In the genomic region with DNA sequence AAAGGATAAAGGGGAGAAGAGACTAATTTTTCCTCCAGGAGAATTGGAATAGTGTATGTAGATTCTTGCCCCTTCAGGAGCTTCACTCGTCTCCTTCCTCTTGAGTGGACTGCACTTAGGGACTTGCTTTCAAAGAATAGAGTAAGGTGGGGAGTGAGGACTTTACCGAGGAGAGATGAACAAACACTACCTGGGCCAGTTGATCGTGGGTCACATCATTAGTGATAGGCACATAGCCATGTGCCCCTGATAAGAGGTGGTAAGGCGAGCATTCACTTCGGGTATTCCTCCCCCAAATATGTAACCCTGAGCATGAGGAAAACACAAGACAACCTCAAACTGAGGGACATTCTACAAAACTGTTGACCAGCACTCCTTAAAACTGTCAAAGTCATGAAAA, we compare ENCODE assay signal across 29 cellular contexts. TPM values are rescaled to one million over a fixed set of nuclear protein-coding genes. Genes with fewer than 3 reads are reported as not detected.
DNase-seq lines count a peak whose midpoint lies in the region; ATAC-seq and TF ChIP-seq lines count a peak whose summit lies in the region.
"Had no signal": no experiment of that assay in that cellular context is flagged by ENCODE, and none has a peak within 500 bp of the region (broad histone marks: within the 10 kb centered on the region; RNA-seq: fewer than 3 reads in every experiment).

No MANE protein-coding gene starts in this region.

- no peaks in the 10 kb centered on the region for H3K27me3 Mint-ChIP-seq in activated CD4-positive, alpha-beta T cell treated with anti-CD3 and anti-CD28 coated beads for 36 hours
- no peaks in the 10 kb centered on the region for H3K27me3 Mint-ChIP-seq in MCF 10A (ENCODE audit: insufficient read depth, unreplicated experiment)
- H3K27me3 Mint-ChIP-seq in activated CD8-positive, alpha-beta T cell treated with anti-CD3 and anti-CD28 coated beads for 36 hours, result no peaks in the 10 kb centered on the region
- H3K27me3 Mint-ChIP-seq: B cell; CD8-positive, alpha-beta memory T cell had no signal

- no peak for DNase-seq in activated CD4-positive, alpha-beta T cell treated with anti-CD3 and anti-CD28 coated beads for 36 hours
- no peak for DNase-seq in activated CD4-positive, alpha-beta T cell treated with anti-CD3 and anti-CD28 coated beads, Interleukin-2, amount 50 U/mL, for 4 hours
- DNase-seq in MCF 10A (ENCODE audit: unreplicated experiment) (no peak), breast epithelium (ENCODE audit: low spot score in 2 of 2) (no peak), esophagus muscularis mucosa (ENCODE audit: extremely low spot score) (peak; percentile 55), brain microvascular endothelial cell (no peak), cerebellar nuclear complex (lab: John Stamatoyannopoulos, UW) (no peak)
- no peak for DNase-seq in activated CD8-positive, alpha-beta T cell treated with anti-CD3 and anti-CD28 coated beads for 36 hours
- DNase-seq: CD8-positive, alpha-beta memory T cell; DMS 273 treated with DMSO at 0.1 percent for 48 hours; DMS79; EL; GDM1; GOT3; HCEC 1CT; KG1; MM.1S; NCI-H1694; NCI-H2081 treated with DMSO at 0.1 percent for 48 hours; NCI-H2171; NCI-H226; NCI-H510A; NCI-H69; Peyer's patch; SHP77 treated with DMSO at 0.1 percent for 48 hours had no signal

- in situ Hi-C loops in brain microvascular endothelial cell (cut with HindIII; ENCODE audit: low pct_ligation_motif_present, low sequenced_read_pairs), result no loop called here

- BruUV-seq in MCF 10A (replicated peaks; lab: Mats Ljungman, UMichigan), result no TSS peak

- POLR2A ChIA-PET in activated CD4-positive, alpha-beta T cell treated with anti-CD3 and anti-CD28 coated beads for 36 hours (lab: Charles Lee), result interaction anchor here (1.0 kb wide), 1 partner anchor 17 kb away, joined by 5 read pairs; no protein-coding TSS in a partner anchor
- POLR2A ChIA-PET in MCF 10A (lab: Yijun Ruan, JAX), result interaction anchor here (0.9 to 1.3 kb wide), 4 partner anchors 10 to 18 kb away, joined by 3 to 5 read pairs (median 4); a partner anchor contains a TSS
- POLR2A ChIA-PET in activated CD8-positive, alpha-beta T cell treated with anti-CD3 and anti-CD28 coated beads for 36 hours (lab: Charles Lee), result interaction anchor here (0.7 to 8.7 kb wide), 6 partner anchors 9 to 65 kb away, joined by 3 to 105 read pairs (median 4); a partner anchor contains a TSS

- TF ChIP-seq POLR2A in breast epithelium (IDR thresholded peaks at IDR 0.05) (no peak), esophagus muscularis mucosa (IDR thresholded peaks at IDR 0.05; ENCODE audit: low read depth) (no peak)

- CTCF ChIA-PET in activated CD4-positive, alpha-beta T cell treated with anti-CD3 and anti-CD28 coated beads for 36 hours (lab: Charles Lee), result no interaction called here
- CTCF ChIA-PET in MCF 10A (lab: Yijun Ruan, JAX), result no interaction called here
- CTCF ChIA-PET in activated CD8-positive, alpha-beta T cell treated with anti-CD3 and anti-CD28 coated beads for 36 hours (lab: Charles Lee), result no interaction called here

- 92% methylated on average over 5 of the region's 5 CpGs for WGBS in esophagus muscularis mucosa

- intact Hi-C loops in activated CD4-positive, alpha-beta T cell treated with anti-CD3 and anti-CD28 coated beads for 36 hours (cut with DNase I, micrococcal nuclease), result loop anchor here in 1 of 2 experiments (10.0 kb wide), 1 partner anchor 209 kb away; no protein-coding TSS in a partner anchor
- intact Hi-C loops in MCF 10A (cut with micrococcal nuclease), result no loop called here
- intact Hi-C loops in breast epithelium (cut with DNase I; ENCODE audit: low total_unique reads), result no loop called here
- intact Hi-C loops in esophagus muscularis mucosa (cut with DNase I), result no loop called here
- intact Hi-C loops in activated CD8-positive, alpha-beta T cell treated with anti-CD3 and anti-CD28 coated beads for 36 hours (cut with micrococcal nuclease), result no loop called here

- TF ChIP-seq CTCF in MCF 10A (IDR thresholded peaks at IDR 0.05; ENCODE audit: unreplicated experiment) (no peak), breast epithelium (IDR thresholded peaks at IDR 0.05) (no peak), esophagus muscularis mucosa (IDR thresholded peaks at IDR 0.05) (no peak), brain microvascular endothelial cell (IDR thresholded peaks at IDR 0.05; ENCODE audit: low read depth, low read length, missing control alignments) (no peak)
- TF ChIP-seq CTCF in activated CD8-positive, alpha-beta T cell treated with anti-CD3 and anti-CD28 coated beads for 36 hours (IDR thresholded peaks at IDR 0.05), result no peak

- H3K9me3 ChIP-seq in breast epithelium (no peaks in the 10 kb centered on the region), esophagus muscularis mucosa (no peaks in the 10 kb centered on the region)
- H3K9me3 ChIP-seq: Peyer's patch had no signal

- no peak for ATAC-seq in activated CD4-positive, alpha-beta T cell treated with anti-CD3 and anti-CD28 coated beads for 36 hours
- no peak for ATAC-seq in activated CD8-positive, alpha-beta T cell treated with anti-CD3 and anti-CD28 coated beads for 36 hours
- ATAC-seq: GM12878 had no signal

- H3K36me3 ChIP-seq in breast epithelium (no peaks in the 10 kb centered on the region), esophagus muscularis mucosa (peaks cover 95 to 100% (median 97%) of the 10 kb centered on the region in 4 donors), brain microvascular endothelial cell (replicated peaks) (peaks cover 88% of the 10 kb centered on the region)

- peaks cover 8% of the 10 kb centered on the region for H3K4me1 Mint-ChIP-seq in activated CD4-positive, alpha-beta T cell treated with anti-CD3 and anti-CD28 coated beads for 36 hours
- peaks cover 3% of the 10 kb centered on the region for H3K4me1 Mint-ChIP-seq in MCF 10A (ENCODE audit: insufficient read depth, unreplicated experiment)
- peaks cover 6% of the 10 kb centered on the region for H3K4me1 Mint-ChIP-seq in activated CD8-positive, alpha-beta T cell treated with anti-CD3 and anti-CD28 coated beads for 36 hours (ENCODE audit: low read depth)
- H3K4me1 Mint-ChIP-seq: B cell had no signal

- peak overlapping the region; percentile 48 for H3K27ac Mint-ChIP-seq in activated CD4-positive, alpha-beta T cell treated with anti-CD3 and anti-CD28 coated beads for 36 hours
- H3K27ac Mint-ChIP-seq in MCF 10A (ENCODE audit: low read depth, unreplicated experiment), result peak overlapping the region; percentile 46
- H3K27ac Mint-ChIP-seq in activated CD8-positive, alpha-beta T cell treated with anti-CD3 and anti-CD28 coated beads for 36 hours, result no peak overlapping the region
- H3K27ac Mint-ChIP-seq: B cell had no signal

- no peaks in the 10 kb centered on the region for H3K4me1 ChIP-seq in breast epithelium
- no peaks in the 10 kb centered on the region for H3K4me1 ChIP-seq in esophagus muscularis mucosa
- H3K4me1 ChIP-seq: Peyer's patch had no signal

- H3K9me3 Mint-ChIP-seq in activated CD4-positive, alpha-beta T cell treated with anti-CD3 and anti-CD28 coated beads for 36 hours (ENCODE audit: low read depth), result no peaks in the 10 kb centered on the region
- no peaks in the 10 kb centered on the region for H3K9me3 Mint-ChIP-seq in MCF 10A (ENCODE audit: unreplicated experiment)
- no peaks in the 10 kb centered on the region for H3K9me3 Mint-ChIP-seq in activated CD8-positive, alpha-beta T cell treated with anti-CD3 and anti-CD28 coated beads for 36 hours
- H3K9me3 Mint-ChIP-seq: CD8-positive, alpha-beta memory T cell had no signal

- TF ChIP-seq EP300 in esophagus muscularis mucosa (IDR thresholded peaks at IDR 0.05), result no peak

- H3K4me3 ChIP-seq in breast epithelium (no peak overlapping the region), esophagus muscularis mucosa (no peak overlapping the region), brain microvascular endothelial cell (ENCODE audit: low read depth, low read length) (no peak overlapping the region)
- H3K4me3 ChIP-seq: GM12878, Peyer's patch had no signal

- H3K27me3 ChIP-seq in breast epithelium (no peaks in the 10 kb centered on the region), esophagus muscularis mucosa (no peaks in the 10 kb centered on the region), brain microvascular endothelial cell (replicated peaks) (no peaks in the 10 kb centered on the region)
- H3K27me3 ChIP-seq: Peyer's patch had no signal

- H3K36me3 Mint-ChIP-seq in activated CD4-positive, alpha-beta T cell treated with anti-CD3 and anti-CD28 coated beads for 36 hours (ENCODE audit: low read depth), result peaks cover 72% of the 10 kb centered on the region
- H3K36me3 Mint-ChIP-seq in MCF 10A (ENCODE audit: insufficient read depth, unreplicated experiment), result peaks cover 99% of the 10 kb centered on the region
- peaks cover 68% of the 10 kb centered on the region for H3K36me3 Mint-ChIP-seq in activated CD8-positive, alpha-beta T cell treated with anti-CD3 and anti-CD28 coated beads for 36 hours (ENCODE audit: low read depth)

- H3K27ac ChIP-seq in breast epithelium (no peak overlapping the region), esophagus muscularis mucosa (replicated peaks in 1 of 4) (no peak overlapping the region), brain microvascular endothelial cell (no peak overlapping the region)
- H3K27ac ChIP-seq: 22Rv1, C4-2B, Peyer's patch had no signal

- no peak overlapping the region for H3K4me3 Mint-ChIP-seq in activated CD4-positive, alpha-beta T cell treated with anti-CD3 and anti-CD28 coated beads for 36 hours
- no peak overlapping the region for H3K4me3 Mint-ChIP-seq in MCF 10A (ENCODE audit: unreplicated experiment)
- no peak overlapping the region for H3K4me3 Mint-ChIP-seq in activated CD8-positive, alpha-beta T cell treated with anti-CD3 and anti-CD28 coated beads for 36 hours
- H3K4me3 Mint-ChIP-seq: B cell; CD8-positive, alpha-beta memory T cell had no signal

RNA-seq across cellular contexts. Expression of a gene that starts 14.6 kb away (rescaled TPM):
- 10 to 100 TPM; 12.9 to 15.6 TPM for total RNA-seq in activated CD4-positive, alpha-beta T cell treated with anti-CD3 and anti-CD28 coated beads for 36 hours
- total RNA-seq in MCF 10A (2022) (20.9 and 23.2 TPM in 2 replicates), breast epithelium (10 to 100 TPM; 28.2 to 37.9 (median 29.1) TPM), esophagus muscularis mucosa (10 to 100 TPM; 29.1 to 46.8 (median 38.2) TPM)
- 10 to 100 TPM in 1 of 2 experiments, 1 to 10 TPM in 1; 9.7 to 10.9 TPM for total RNA-seq in activated CD8-positive, alpha-beta T cell treated with anti-CD3 and anti-CD28 coated beads for 36 hours

RNA-seq across cellular contexts. Expression of a gene that starts 18.0 kb away (rescaled TPM):
- 100 to 1,000 TPM; 187 to 192 TPM for total RNA-seq in activated CD4-positive, alpha-beta T cell treated with anti-CD3 and anti-CD28 coated beads for 36 hours
- total RNA-seq in MCF 10A (2022), result 144 and 216 TPM in 2 replicates
- total RNA-seq in breast epithelium, result 10 to 100 TPM; 52.6 to 83.9 (median 66.7) TPM
- 10 to 100 TPM; 26.5 to 98.9 (median 30.8) TPM for total RNA-seq in esophagus muscularis mucosa
- total RNA-seq in activated CD8-positive, alpha-beta T cell treated with anti-CD3 and anti-CD28 coated beads for 36 hours, result 100 to 1,000 TPM; 192 to 194 TPM
